27 cellular contexts compared by ENCODE assay signal in genomic region chr3:123302961-123303360, GRCh38.
"Had no signal": no experiment of that assay in that cellular context is flagged by ENCODE, and none has a peak within 500 bp of the region (broad histone marks: within the 10 kb centered on the region; RNA-seq: fewer than 3 reads in every experiment).

No MANE protein-coding gene starts in this region.

- H3K9me3 ChIP-seq: body of pancreas, gastroesophageal sphincter, left lung, ovary, prostate gland, sigmoid colon had no signal

- H3K4me3 ChIP-seq: body of pancreas, gastroesophageal sphincter, left lung, ovary, prostate gland, sigmoid colon had no signal

- H3K27ac ChIP-seq: body of pancreas, left lung, ovary, prostate gland, sigmoid colon had no signal

- ATAC-seq: activated CD4-positive, alpha-beta T cell treated with anti-CD3 and anti-CD28 coated beads for 36 hours; activated CD8-positive, alpha-beta memory T cell treated with anti-CD3 and anti-CD28 coated beads, Interleukin-2, amount 10 ng/mL, durations not matched to agents 7 days and 5 days; activated CD8-positive, alpha-beta T cell treated with anti-CD3 and anti-CD28 coated beads, Interleukin-2, amount 10 ng/mL, durations not matched to agents 7 days and 5 days; body of pancreas; gastroesophageal sphincter; left lung; stimulated activated memory B cell treated with anti-CD40 and anti-IgM and Interleukin-4, amounts not matched to agents 10 μg/mL and 1 μg/mL and 100 μg/mL, for 72 hours; stimulated activated naive CD8-positive, alpha-beta T cell treated with anti-CD3 and anti-CD28 coated beads, Interleukin-15, amount 100 ng/mL, for 72 hours had no signal

- H3K27me3 ChIP-seq: body of pancreas, gastroesophageal sphincter, left lung, ovary, sigmoid colon had no signal

- FAIRE-seq: endothelial cell of umbilical vein, small intestine had no signal

- DNase-seq: activated CD4-positive, alpha-beta T cell treated with anti-CD3 and anti-CD28 coated beads for 36 hours; activated CD4-positive, CD25-positive, alpha-beta regulatory T cell; activated CD8-positive, alpha-beta memory T cell treated with anti-CD3 and anti-CD28 coated beads, Interleukin-2, amount 10 ng/mL, durations not matched to agents 7 days and 5 days; activated CD8-positive, alpha-beta T cell treated with anti-CD3 and anti-CD28 coated beads, Interleukin-2, amount 10 ng/mL, durations not matched to agents 7 days and 5 days; activated T-cell treated with anti-CD3 and anti-CD28 coated beads, Interleukin-2, amount 50 U/mL, for 48 hours; anterior cingulate cortex; body of pancreas; cortex of kidney; kidney glomerular epithelial cell; left lung; mammary epithelial cell; naive B cell; nephron progenitor cell; ovary; retina; sigmoid colon; small intestine; stimulated activated CD4-positive, alpha-beta T cell treated with anti-CD3 and anti-CD28 coated beads, Interleukin-1b, Interleukin-23, amount 100 ng/mL, for 48 hours; stimulated activated CD4-positive, alpha-beta T cell treated with anti-CD3 and anti-CD28 coated beads, Interleukin-4, amount 100 ng/mL, for 4 hours; stimulated activated CD8-positive, alpha-beta memory T cell treated with anti-CD3 and anti-CD28 coated beads, Interleukin-4, amount 100 ng/mL, for 48 hours; stimulated activated naive CD8-positive, alpha-beta T cell treated with anti-CD3 and anti-CD28 coated beads, Interleukin-15, amount 100 ng/mL, for 72 hours; substantia nigra; T-helper 2 cell had no signal

- H3K36me3 ChIP-seq: left lung, ovary, prostate gland had no signal

- H3K4me1 ChIP-seq: body of pancreas, gastroesophageal sphincter, left lung, prostate gland, sigmoid colon had no signal
